Comparison of ENCODE assay signal across 8 cellular contexts in genomic region chr7:111090834-111091233, GRCh38. TPM values are rescaled to one million over a fixed set of nuclear protein-coding genes. Genes with fewer than 3 reads are reported as not detected.
DNase-seq lines count a peak whose midpoint lies in the region; ATAC-seq and TF ChIP-seq lines count a peak whose summit lies in the region.

Gene LRRN3 (plus strand): TSS chr7:111091127. CDS start chr7:111122773, 31,646 bp downstream.

- H2BK120ac ChIP-seq in IMR-90 (ENCODE audit: low read depth, low read length), result peak within 1 kb of the TSS; percentile 68

- H3K27ac Mint-ChIP-seq in T-helper 17 cell, result peak within 1 kb of the TSS; percentile 81

- dilution Hi-C loops in IMR-90 (cut with HindIII; ENCODE audit: low sequenced_read_pairs, unreplicated experiment), result no loop called here

- H4K8ac ChIP-seq in IMR-90 (ENCODE audit: low read depth in 2 of 2, low read length in 2 of 2), result peak within 1 kb of the TSS in 1 of 2 experiments; percentile 34; a peak in 1 of 4 replicates

- H4K5ac ChIP-seq in IMR-90 (ENCODE audit: low read depth, low read length), result peak within 1 kb of the TSS; percentile 38; the same call in 1 of the 2 replicates

- no peaks in the 10 kb centered on the region for H3K36me3 Mint-ChIP-seq in T-helper 17 cell (ENCODE audit: low read depth)

- peaks cover 5 to 6% of the 10 kb centered on the region in 2 experiments; a peak in 1 of 4 replicates for H3K79me1 ChIP-seq in IMR-90 (ENCODE audit: low read depth in 1 of 2, low read length in 2 of 2)

- CTCF ChIA-PET in IMR-90 (lab: Yijun Ruan, JAX), result interaction anchor here (0.6 kb wide), 1 partner anchor 75 kb away, joined by 3 read pairs; no protein-coding TSS in a partner anchor

- H4K91ac ChIP-seq in IMR-90 (ENCODE audit: insufficient read depth, low read depth, low read length), result peak within 1 kb of the TSS; percentile 6; the same call in 1 of the 2 replicates

- peaks cover 17% of the 10 kb centered on the region for H3K4me1 Mint-ChIP-seq in T-helper 17 cell

- H3K4ac ChIP-seq in IMR-90 (ENCODE audit: low read depth, low read length), result peak within 1 kb of the TSS; percentile 84

- H3K14ac ChIP-seq in IMR-90 (replicated peaks; ENCODE audit: low read depth, low read length), result peak within 1 kb of the TSS; percentile 61

- H3K9me1 ChIP-seq in IMR-90 (ENCODE audit: insufficient read depth, low read length), result no peaks in the 10 kb centered on the region

- no peak within 1 kb of the TSS for H2AK5ac ChIP-seq in IMR-90 (ENCODE audit: low read depth, low read length)

- peak within 1 kb of the TSS; percentile 50 for H2BK20ac ChIP-seq in IMR-90 (ENCODE audit: low read depth, low read length)

- H3K27ac ChIP-seq in IMR-90 (ENCODE audit: insufficient read depth, low read length), result peak within 1 kb of the TSS; percentile 17; the same call in 1 of the 2 replicates
- H3K27ac ChIP-seq in cingulate gyrus (ENCODE audit: low read depth, low read length), result peak within 1 kb of the TSS; percentile 63

- H2BK15ac ChIP-seq in IMR-90 (ENCODE audit: low read depth, low read length), result no peak within 1 kb of the TSS; the same call in 2 of the 3 replicates

- no peak within 1 kb of the TSS for H2AK9ac ChIP-seq in IMR-90 (replicated peaks; ENCODE audit: low read depth, low read length, poor library complexity)

- POLR2A ChIA-PET in IMR-90 (lab: Charles Lee; ENCODE audit: unreplicated experiment), result no interaction called here

- H3K4me3 Mint-ChIP-seq in T-helper 17 cell, result peak within 1 kb of the TSS; percentile 76

- no peak for TF ChIP-seq CTCF in IMR-90 (conservative IDR thresholded peaks at IDR 0.05; ENCODE audit: low read depth, low read length)

- ATAC-seq in IMR-90 (ENCODE audit: low read depth) (peak; percentile 97), T-helper 17 cell (peak; percentile 67), GM21576 (IDR thresholded peaks at IDR 0.05; ENCODE audit: unreplicated experiment) (no peak), GM21825 (IDR thresholded peaks at IDR 0.05; ENCODE audit: unreplicated experiment) (no peak)

- intact Hi-C loops in IMR-90 (cut with micrococcal nuclease), result loop anchor here (10.0 kb wide), 2 partner anchors 556 to 646 kb away; no protein-coding TSS in a partner anchor

- H3K9ac ChIP-seq in IMR-90 (ENCODE audit: low read depth, low read length), result peak within 1 kb of the TSS; percentile 45

- TF ChIP-seq POLR2A in IMR-90 (IDR thresholded peaks at IDR 0.05; ENCODE audit: low read depth, low read length), result no peak

- in situ Hi-C loops in IMR-90 (cut with MboI; ENCODE audit: low sequenced_read_pairs), result loop anchor here (5.0 to 10.0 kb wide), 2 partner anchors 396 to 644 kb away; no protein-coding TSS in a partner anchor

- DNase-seq in IMR-90, result peak; percentile 61
- no peak for DNase-seq in T-helper 17 cell
- peak; percentile 83 for DNase-seq in midbrain (lab: John Stamatoyannopoulos, UW)
- DNase-seq in superior temporal gyrus (ENCODE audit: extremely low spot score), result peak; percentile 85
- DNase-seq in NAMALWA (ENCODE audit: low spot score), result no peak

- WGBS in IMR-90 (ENCODE audit: extremely low coverage in 2 of 2, insufficient read length in 1 of 2), 2 experiments, result no CpG with 5 or more reads among the region's 5 CpGs

- peak within 1 kb of the TSS; percentile 83 for H2AFZ ChIP-seq in IMR-90 (replicated peaks; ENCODE audit: low read length, poor library complexity)

- BruUV-seq in IMR-90 (replicated peaks; lab: Mats Ljungman, UMichigan), result no TSS peak

- H2BK5ac ChIP-seq in IMR-90 (ENCODE audit: low read depth, low read length, poor library complexity, severe bottlenecking), result peak within 1 kb of the TSS; percentile 22

- peak within 1 kb of the TSS; percentile 69 for H3K4me2 ChIP-seq in IMR-90 (ENCODE audit: low read depth, low read length)

- H3K56ac ChIP-seq in IMR-90 (ENCODE audit: extremely low read depth, insufficient read depth, low read length), result peak within 1 kb of the TSS; percentile 62; the same call in 1 of the 2 replicates

- H4K20me1 ChIP-seq in IMR-90 (ENCODE audit: insufficient read depth, low read length), result no peaks in the 10 kb centered on the region

- no peaks in the 10 kb centered on the region for H3K9me3 ChIP-seq in IMR-90 (ENCODE audit: control insufficient read depth, insufficient read depth, low read length)
- no peaks in the 10 kb centered on the region for H3K9me3 ChIP-seq in T-helper 17 cell (ENCODE audit: control insufficient read depth, low read length, poor library complexity, severe bottlenecking)

- no peaks in the 10 kb centered on the region for H3K27me3 ChIP-seq in IMR-90 (ENCODE audit: control insufficient read depth, insufficient read depth, low read length)

- no peaks in the 10 kb centered on the region for H3K36me3 ChIP-seq in IMR-90 (ENCODE audit: control insufficient read depth, insufficient read depth, low read length)

- H3K23ac ChIP-seq in IMR-90 (ENCODE audit: low read depth, low read length), result peak within 1 kb of the TSS; percentile 54

- TF ChIP-seq RAD21 in IMR-90 (IDR thresholded peaks at IDR 0.05; ENCODE audit: low read length), result no peak

- peak within 1 kb of the TSS; percentile 39 for H3K4me3 ChIP-seq in IMR-90 (ENCODE audit: insufficient read depth, low read depth, low read length)

- peak within 1 kb of the TSS; percentile 40; the same call in 1 of the 2 replicates for H3K18ac ChIP-seq in IMR-90 (ENCODE audit: low read depth, low read length)

- no peaks in the 10 kb centered on the region for H3K27me3 Mint-ChIP-seq in T-helper 17 cell

- no peaks in the 10 kb centered on the region for H3K4me1 ChIP-seq in IMR-90 (ENCODE audit: control insufficient read depth, insufficient read depth, low read length)

TF ChIP-seq in IMR-90, 13 proteins besides CTCF, POLR2A, EP300 and RAD21:
- TF ChIP-seq RFX5 (IDR thresholded peaks at IDR 0.05; ENCODE audit: low read depth, low read length) (no peak), RCOR1 (IDR thresholded peaks at IDR 0.05; ENCODE audit: insufficient replicate concordance, low read length) (no peak), SMC3 (IDR thresholded peaks at IDR 0.05; ENCODE audit: low read depth, low read length) (no peak), CHD1 (IDR thresholded peaks at IDR 0.05; ENCODE audit: low read depth, low read length) (no peak), CEBPB (IDR thresholded peaks at IDR 0.05; ENCODE audit: low read depth, low read length) (no peak), NFE2L2 (IDR thresholded peaks at IDR 0.05; ENCODE audit: low read depth, low read length) (no peak), FOS (IDR thresholded peaks at IDR 0.05; ENCODE audit: low read depth, low read length) (no peak), BHLHE40 (IDR thresholded peaks at IDR 0.05; ENCODE audit: low read depth, low read length) (no peak), MAZ (IDR thresholded peaks at IDR 0.05; ENCODE audit: borderline replicate concordance, low read depth, low read length) (no peak), USF2 (IDR thresholded peaks at IDR 0.05; ENCODE audit: low read depth, low read length) (no peak), MAFK (IDR thresholded peaks at IDR 0.05; ENCODE audit: low read depth, low read length) (no peak), MXI1 (IDR thresholded peaks at IDR 0.05; ENCODE audit: borderline replicate concordance, low read depth, low read length) (no peak)
- TF ChIP-seq, protein P1, sequence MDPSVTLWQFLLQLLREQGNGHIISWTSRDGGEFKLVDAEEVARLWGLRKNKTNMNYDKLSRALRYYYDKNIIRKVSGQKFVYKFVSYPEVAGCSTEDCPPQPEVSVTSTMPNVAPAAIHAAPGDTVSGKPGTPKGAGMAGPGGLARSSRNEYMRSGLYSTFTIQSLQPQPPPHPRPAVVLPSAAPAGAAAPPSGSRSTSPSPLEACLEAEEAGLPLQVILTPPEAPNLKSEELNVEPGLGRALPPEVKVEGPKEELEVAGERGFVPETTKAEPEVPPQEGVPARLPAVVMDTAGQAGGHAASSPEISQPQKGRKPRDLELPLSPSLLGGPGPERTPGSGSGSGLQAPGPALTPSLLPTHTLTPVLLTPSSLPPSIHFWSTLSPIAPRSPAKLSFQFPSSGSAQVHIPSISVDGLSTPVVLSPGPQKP (IDR thresholded peaks at IDR 0.05; ENCODE audit: borderline replicate concordance, low read depth, low read length), result no peak

RNA-seq across cellular contexts. Expression of gene LRRN3, which starts in this region (rescaled TPM):
- total RNA-seq in IMR-90 (2012; rRNA removed) (15.2 and 15.8 TPM in 2 replicates), T-helper 17 cell (10 to 100 TPM in 1 of 2 donors, 1 to 10 TPM in 1; 1.9 to 16.0 TPM)
- polyA plus RNA-seq in IMR-90 (2012; rRNA removed), result 6.1 and 6.9 TPM in 2 replicates
- 1.1 and 1.3 TPM in 2 replicates for polyA plus RNA-seq in IMR-90 (2012; cell fraction: cytosol; rRNA removed)
- polyA plus RNA-seq in IMR-90 (2012; cell fraction: nucleus; rRNA removed; ENCODE audit: low replicate concordance), result 0.35 and 2.8 TPM in 2 replicates

Comparison
In these comparisons a context has a peak if more than half of its experiments do, and no peak if none do; other contexts are left out.
1. ATAC-seq: peak in IMR-90 (single experiment) and T-helper 17 cell (single experiment); none in GM21576 (single experiment) and GM21825 (single experiment).
2. DNase-seq: peak in IMR-90 (single experiment), midbrain (single experiment) and superior temporal gyrus (single experiment); none in T-helper 17 cell (0 of 3) and NAMALWA (single experiment).